In the genomic region with DNA sequence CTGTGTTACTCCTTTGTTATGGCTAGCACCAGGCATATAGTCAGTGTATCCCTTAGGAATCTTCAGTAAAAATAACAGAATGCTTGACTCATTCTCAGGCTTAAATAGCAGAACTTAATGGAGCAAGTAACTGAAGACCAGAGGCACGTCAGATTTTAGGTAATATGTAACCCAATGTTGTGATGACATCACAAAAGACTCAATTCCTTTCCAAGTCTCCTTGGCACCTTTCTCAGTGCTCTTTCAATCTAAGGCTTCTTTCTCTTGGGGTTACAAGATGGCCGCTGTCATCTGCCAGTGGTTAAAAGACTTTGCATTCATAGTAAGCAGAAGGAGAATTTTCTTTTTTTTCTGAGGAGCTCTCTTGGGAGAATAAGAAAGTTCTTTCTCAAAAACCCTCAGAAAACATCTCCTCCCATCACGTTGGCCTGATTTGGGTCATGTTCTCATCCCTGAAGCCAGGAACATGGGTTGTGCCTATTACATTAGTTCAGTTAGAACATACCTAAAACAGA, we compare ENCODE assay signal across 19 cellular contexts. TPM values are rescaled to one million over a fixed set of nuclear protein-coding genes. Genes with fewer than 3 reads are reported as not detected.
DNase-seq lines count a peak whose midpoint lies in the region; ATAC-seq and TF ChIP-seq lines count a peak whose summit lies in the region.
"Had no signal": no experiment of that assay in that cellular context is flagged by ENCODE, and none has a peak within 500 bp of the region (broad histone marks: within the 10 kb centered on the region; RNA-seq: fewer than 3 reads in every experiment).

No MANE protein-coding gene starts in this region.

- ATAC-seq in gastrocnemius medialis: peak; percentile 75 to 76
- ATAC-seq in GM21576 (IDR thresholded peaks at IDR 0.05; ENCODE audit: unreplicated experiment): no peak
- ATAC-seq: activated CD8-positive, alpha-beta T cell treated with anti-CD3 and anti-CD28 coated beads, Interleukin-2, amount 10 ng/mL, durations not matched to agents 7 days and 5 days; left lung had no signal

- TF ChIP-seq CTCF in left ventricle myocardium inferior (IDR thresholded peaks at IDR 0.05; ENCODE audit: borderline replicate concordance) (no peak), gastrocnemius medialis (IDR thresholded peaks at IDR 0.05 in 4 of 5, conservative IDR thresholded peaks at IDR 0.05 in 1 of 5) (no peak)

- H3K36me3 ChIP-seq in left ventricle myocardium inferior (no peaks in the 10 kb centered on the region), gastrocnemius medialis (no peaks in the 10 kb centered on the region), H7 (replicated peaks; ENCODE audit: control insufficient read depth, insufficient read depth, low read length) (no peaks in the 10 kb centered on the region)
- H3K36me3 ChIP-seq: left lung, WERI-Rb-1 had no signal

- intact Hi-C loops in left ventricle myocardium inferior (cut with micrococcal nuclease): no loop called here
- intact Hi-C loops in gastrocnemius medialis (cut with DNase I; ENCODE audit: low total_unique reads): loop anchor here (5.0 kb wide), 1 partner anchor 34 kb away; the partner anchor contains the start of gene DCN

- peaks cover 9% of the 10 kb centered on the region for H3K9me3 ChIP-seq in left ventricle myocardium inferior (replicated peaks)
- H3K9me3 ChIP-seq in gastrocnemius medialis: no peaks in the 10 kb centered on the region
- H3K9me3 ChIP-seq: left lung had no signal

- H3K27ac ChIP-seq in left ventricle myocardium inferior (replicated peaks): peak overlapping the region; percentile 61
- peak overlapping the region in 3 of 4 donors; percentile 26 to 52 (median 45) for H3K27ac ChIP-seq in gastrocnemius medialis
- H3K27ac ChIP-seq: left lung, WERI-Rb-1 had no signal

- H3K4me3 ChIP-seq in left ventricle myocardium inferior (no peak overlapping the region), gastrocnemius medialis (no peak overlapping the region), H7 (ENCODE audit: insufficient read depth, low read depth, low read length) (no peak overlapping the region)
- H3K4me3 ChIP-seq: coronary artery, left lung had no signal

- H3K27me3 ChIP-seq in left ventricle myocardium inferior (ENCODE audit: low read depth) (no peaks in the 10 kb centered on the region), gastrocnemius medialis (no peaks in the 10 kb centered on the region), H7 (ENCODE audit: control insufficient read depth, insufficient read depth, low read length) (no peaks in the 10 kb centered on the region)
- H3K27me3 ChIP-seq: left lung had no signal

- TF ChIP-seq POLR2A in gastrocnemius medialis (IDR thresholded peaks at IDR 0.05): no peak

- in situ Hi-C loops in gastrocnemius medialis (cut with MboI; ENCODE audit: low sequenced_read_pairs in 4 of 4): no loop called here

- H3K4me1 ChIP-seq in left ventricle myocardium inferior: no peaks in the 10 kb centered on the region
- H3K4me1 ChIP-seq in gastrocnemius medialis: no peaks in the 10 kb centered on the region
- H3K4me1 ChIP-seq: left lung had no signal

- peak; percentile 25 for DNase-seq in EL
- DNase-seq in astrocyte of the hippocampus (ENCODE audit: low read depth, low spot score): peak; percentile 27
- no peak for DNase-seq in left ventricle myocardium inferior
- DNase-seq in gastrocnemius medialis: peak in 1 of 2 donors; percentile 47
- DNase-seq in H7: no peak
- no peak for DNase-seq in germinal center (ENCODE audit: low spot score)
- DNase-seq in HK-2 (ENCODE audit: unreplicated experiment): no peak
- DNase-seq: activated CD8-positive, alpha-beta T cell treated with anti-CD3 and anti-CD28 coated beads, Interleukin-2, amount 10 ng/mL, durations not matched to agents 7 days and 5 days; amniotic stem cell; DMS79 treated with DMSO at 0.1 percent for 48 hours; H9; hypothalamus; left lung; NCI-H2081; NCI-H526; WERI-Rb-1 had no signal

RNA-seq across cellular contexts. Expression of gene DCN, which starts 33.4 kb away (rescaled TPM):
- total RNA-seq in left ventricle myocardium inferior (716 TPM), gastrocnemius medialis (100 to 1,000 TPM; 346 to 674 (median 611) TPM)
- total RNA-seq in H7 (2014; rRNA removed; shearing (Covaris generic)): 0.22 TPM in 1 of 2 replicates, not detected in the other
- total RNA-seq: activated CD8-positive, alpha-beta T cell treated with anti-CD3 and anti-CD28 coated beads, Interleukin-2, amount 10 ng/mL, durations not matched to agents 7 days and 5 days; H9; progenitor cell of endocrine pancreas had no signal

Comparison
In these comparisons a context has a peak if more than half of its experiments do, and no peak if none do; other contexts are left out.
1. DNase-seq: peak in EL (single experiment) and astrocyte of the hippocampus (single experiment); none in left ventricle myocardium inferior (single experiment), H7 (single experiment), germinal center (single experiment) and HK-2 (single experiment).
2. RNA of gene DCN, which starts 33.4 kb away (total RNA-seq): 716 TPM in left ventricle myocardium inferior (single experiment) and 346 to 674 TPM in gastrocnemius medialis; 0.22 TPM in H7; every median in the first group is over 100 times any median in the second.